Comparison of ENCODE assay signal across 30 cellular contexts in genomic region chr5:162995568-162995967, GRCh38.
"Had no signal": no experiment of that assay in that cellular context is flagged by ENCODE, and none has a peak within 500 bp of the region (broad histone marks: within the 10 kb centered on the region; RNA-seq: fewer than 3 reads in every experiment).

No MANE protein-coding gene starts in this region.

- H3K27me3 ChIP-seq: adrenal gland, body of pancreas, cardiac muscle cell, colonic mucosa, esophagus squamous epithelium, gastroesophageal sphincter had no signal

- H3K36me3 ChIP-seq: adrenal gland, cardiac muscle cell, colonic mucosa, esophagus squamous epithelium, gastroesophageal sphincter, WERI-Rb-1 had no signal

- H3K9me3 ChIP-seq: adrenal gland, body of pancreas, colonic mucosa, esophagus squamous epithelium, gastroesophageal sphincter had no signal

- H3K27ac ChIP-seq: adrenal gland, body of pancreas, cardiac muscle cell, colonic mucosa, epithelial cell of prostate, esophagus squamous epithelium, gastroesophageal sphincter, WERI-Rb-1 had no signal

- ATAC-seq: activated CD4-positive, CD25-positive, alpha-beta regulatory T cell treated with anti-CD3 and anti-CD28 coated beads, Interleukin-2, amount 50 U/mL, for 24 hours; activated CD8-positive, alpha-beta memory T cell treated with anti-CD3 and anti-CD28 coated beads, Interleukin-2, amount 10 ng/mL, durations not matched to agents 7 days and 5 days; activated CD8-positive, alpha-beta T cell treated with anti-CD3 and anti-CD28 coated beads for 36 hours; activated naive CD8-positive, alpha-beta T cell treated with anti-CD3 and anti-CD28 coated beads, Interleukin-2, amount 50 U/mL, for 24 hours; body of pancreas; gastroesophageal sphincter; T-helper 17 cell had no signal

- DNase-seq: activated B cell treated with CpG ODN at 0.5 μM for 24 hours; activated CD4-positive, alpha-beta T cell treated with anti-CD3 and anti-CD28 coated beads for 48 hours; activated CD4-positive, alpha-beta T cell treated with anti-CD3 and anti-CD28 coated beads, Interleukin-2, amount 50 U/mL, for 1 hour; activated CD4-positive, alpha-beta T cell treated with anti-CD3 and anti-CD28 coated beads, Interleukin-2, amount 50 U/mL, for 48 hours; activated CD8-positive, alpha-beta memory T cell treated with anti-CD3 and anti-CD28 coated beads, Interleukin-2, amount 10 ng/mL, durations not matched to agents 7 days and 5 days; activated CD8-positive, alpha-beta memory T cell treated with anti-CD3 and anti-CD28 coated beads, Interleukin-2, amount 50 U/mL, for 4 hours; activated CD8-positive, alpha-beta T cell treated with anti-CD3 and anti-CD28 coated beads for 36 hours; activated effector memory CD4-positive, alpha-beta T cell treated with anti-CD3 and anti-CD28 coated beads, Interleukin-2, amount 50 U/mL, for 16 hours; activated naive CD4-positive, alpha-beta T cell treated with anti-CD3 and anti-CD28 coated beads for 36 hours; activated naive CD8-positive, alpha-beta T cell treated with anti-CD3 and anti-CD28 coated beads for 36 hours; activated naive CD8-positive, alpha-beta T cell treated with anti-CD3 and anti-CD28 coated beads, Interleukin-2, amount 50 U/mL, for 24 hours; activated T-cell treated with anti-CD3 and anti-CD28 coated beads, Interleukin-2, amount 50 U/mL, for 1 hour; activated T-cell treated with anti-CD3 and anti-CD28 coated beads, Interleukin-2, amount 50 U/mL, for 48 hours; adrenal gland; amygdala; aorta; body of pancreas; central memory CD4-positive, alpha-beta T cell; cerebellar nuclear complex; colonic mucosa; effector CD8-positive, alpha-beta T cell; esophagus squamous epithelium; foreskin melanocyte; T-helper 17 cell; T1000; WERI-Rb-1 had no signal

- H3K4me1 ChIP-seq: adrenal gland, body of pancreas, colonic mucosa, esophagus squamous epithelium, gastroesophageal sphincter had no signal

- H3K4me3 ChIP-seq: adrenal gland, body of pancreas, cardiac muscle cell, colonic mucosa, esophagus squamous epithelium, gastroesophageal sphincter had no signal
